8 cellular contexts compared by ENCODE assay signal in the genomic region with DNA sequence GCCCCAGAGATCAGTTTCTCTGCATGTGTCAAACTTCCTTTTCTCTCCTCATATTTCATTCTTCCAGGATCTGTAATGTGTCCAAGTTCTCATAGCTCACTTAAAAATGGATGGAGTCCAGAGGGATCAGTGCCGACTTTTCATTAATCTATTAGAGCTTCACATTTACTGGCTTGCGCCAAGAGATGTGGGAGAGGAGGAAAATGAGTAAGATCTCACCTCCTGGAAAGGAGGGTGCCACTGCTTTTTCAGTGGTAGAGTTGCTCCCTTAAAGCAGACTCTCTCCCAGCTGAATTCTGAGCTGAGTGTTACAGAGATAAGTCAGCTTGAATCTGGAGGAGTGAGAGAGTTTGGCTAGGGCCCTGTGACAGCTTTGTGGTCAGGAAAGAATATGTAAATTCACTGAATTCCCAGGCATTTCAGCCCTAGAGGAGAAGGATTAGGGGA.
DNase-seq lines count a peak whose midpoint lies in the region; TF ChIP-seq lines count a peak whose summit lies in the region.

No MANE protein-coding gene starts in this region.

- H3K9me3 ChIP-seq in cardiac muscle cell (ENCODE audit: low read depth) (no peaks in the 10 kb centered on the region), trophoblast cell (ENCODE audit: insufficient read depth, low read depth, low read length) (no peaks in the 10 kb centered on the region)

- H4K8ac ChIP-seq in trophoblast cell (ENCODE audit: low read depth, low read length), result peak overlapping the region; percentile 17

- H3K4me1 ChIP-seq in cardiac muscle cell (ENCODE audit: low read depth) (peaks cover 36% of the 10 kb centered on the region), trophoblast cell (ENCODE audit: control insufficient read depth in 1 of 2, insufficient read depth in 2 of 2, low read length in 2 of 2) (peaks cover 16 to 17% of the 10 kb centered on the region in 2 experiments)

- peak overlapping the region; percentile 45 for H2BK5ac ChIP-seq in trophoblast cell (ENCODE audit: low read depth, low read length, poor library complexity)

- H3K14ac ChIP-seq in trophoblast cell (ENCODE audit: low read length), result no peak overlapping the region

- H3K23ac ChIP-seq in trophoblast cell (ENCODE audit: low read length), result no peak overlapping the region

- H2AFZ ChIP-seq in trophoblast cell (ENCODE audit: insufficient read depth, low read length, poor library complexity), result no peak overlapping the region

- peak overlapping the region; percentile 52 for H3K27ac ChIP-seq in VCaP
- peak overlapping the region; percentile 79 for H3K27ac ChIP-seq in cardiac muscle cell
- peak overlapping the region; percentile 96 for H3K27ac ChIP-seq in trophoblast cell (ENCODE audit: low read depth, low read length)

- no peak overlapping the region for H2AK5ac ChIP-seq in trophoblast cell (ENCODE audit: low read length)

- peak overlapping the region; percentile 1 for H2BK120ac ChIP-seq in trophoblast cell (ENCODE audit: insufficient read depth, low read length, poor library complexity)

- no peaks in the 10 kb centered on the region for H3K36me3 ChIP-seq in cardiac muscle cell
- H3K36me3 ChIP-seq in trophoblast cell (ENCODE audit: control insufficient read depth in 1 of 2, insufficient read depth in 2 of 2, low read length in 2 of 2), result no peaks in the 10 kb centered on the region

- no peak overlapping the region for H3K9ac ChIP-seq in trophoblast cell (ENCODE audit: low read length)

- H4K12ac ChIP-seq in trophoblast cell (ENCODE audit: low read depth, low read length), result no peak overlapping the region

- no peak overlapping the region for H3K4ac ChIP-seq in trophoblast cell (ENCODE audit: low read depth, low read length)

- H3K4me3 ChIP-seq in cardiac muscle cell, result no peak overlapping the region
- no peak overlapping the region for H3K4me3 ChIP-seq in trophoblast cell (ENCODE audit: low read depth, low read length)

- no peak overlapping the region for H3K18ac ChIP-seq in trophoblast cell (ENCODE audit: low read length)

- peaks cover 22% of the 10 kb centered on the region for H3K79me1 ChIP-seq in trophoblast cell (ENCODE audit: low read length)

- no peaks in the 10 kb centered on the region for H3K79me2 ChIP-seq in trophoblast cell (ENCODE audit: control insufficient read depth, insufficient read depth, low read length, poor library complexity)

- no peak overlapping the region for H3K4me2 ChIP-seq in trophoblast cell (ENCODE audit: low read length)

- H2BK12ac ChIP-seq in trophoblast cell (ENCODE audit: low read length), result no peak overlapping the region

- DNase-seq in ELR (ENCODE audit: low read depth) (peak; percentile 79), cardiac muscle cell (ENCODE audit: low read depth in 1 of 2, low spot score in 1 of 2) (peak; percentile 73 to 99), trophoblast cell (no peak), NCI-H510A treated with DMSO at 0.1 percent for 48 hours (lab: John Stamatoyannopoulos, UW) (no peak), AML-193 (lab: John Stamatoyannopoulos, UW) (no peak), NCI-H1694 (lab: John Stamatoyannopoulos, UW) (no peak), NOMO-1 treated with DMSO at 0.1 percent for 48 hours (lab: John Stamatoyannopoulos, UW; ENCODE audit: unreplicated experiment) (no peak)

- WGBS in trophoblast cell (ENCODE audit: extremely low coverage, insufficient coverage, insufficient read length), result no CpG with 5 or more reads among the region's 2 CpGs

- no peak overlapping the region for H4K91ac ChIP-seq in trophoblast cell (ENCODE audit: low read depth, low read length)

- TF ChIP-seq CTCF in VCaP (conservative IDR thresholded peaks at IDR 0.05) (no peak), cardiac muscle cell (IDR thresholded peaks at IDR 0.05; ENCODE audit: low read depth, low read length) (no peak)

- H3K27me3 ChIP-seq in cardiac muscle cell, result no peaks in the 10 kb centered on the region
- no peaks in the 10 kb centered on the region for H3K27me3 ChIP-seq in trophoblast cell (ENCODE audit: insufficient read depth, low read length)

Comparison
In these comparisons a context has a peak if more than half of its experiments do, and no peak if none do; other contexts are left out.
1. DNase-seq: peak in ELR (single experiment) and cardiac muscle cell (2 of 2); none in trophoblast cell (0 of 2), NCI-H510A treated with DMSO at 0.1 percent for 48 hours (single experiment), AML-193 (0 of 2), NCI-H1694 (single experiment) and NOMO-1 treated with DMSO at 0.1 percent for 48 hours (single experiment).
2. Peak in every context shown above with its lines, with median percentiles within 50 percentile points of each other: H3K27ac ChIP-seq.